In genomic region chr7:134481167-134481566, GRCh38 we compare ENCODE assay signal across 17 cellular contexts. TPM values are rescaled to one million over a fixed set of nuclear protein-coding genes. Genes with fewer than 3 reads are reported as not detected.
A peak's percentile ranks its signal among the peaks of the same experiment; 100 is the strongest.
DNase-seq lines count a peak whose midpoint lies in the region; ATAC-seq, FAIRE-seq and TF ChIP-seq lines count a peak whose summit lies in the region.
"Had no signal": no experiment of that assay in that cellular context is flagged by ENCODE, and none has a peak within 500 bp of the region (broad histone marks: within the 10 kb centered on the region; RNA-seq: fewer than 3 reads in every experiment).

No MANE protein-coding gene starts in this region.

- no peaks in the 10 kb centered on the region for H3K36me3 ChIP-seq in right atrium auricular region
- H3K36me3 ChIP-seq in PC-3 (ENCODE audit: low read depth, low read length), result no peaks in the 10 kb centered on the region
- H3K36me3 ChIP-seq: BLaER1, MG63 had no signal

- H3K79me2 ChIP-seq in PC-3 (ENCODE audit: low read length), result no peaks in the 10 kb centered on the region

- H3K27ac ChIP-seq in right atrium auricular region (peak overlapping the region in 1 of 2 donors; percentile 61), PC-3 (ENCODE audit: low read length) (no peak overlapping the region)
- H3K27ac ChIP-seq: BLaER1 had no signal

- BruUV-seq in PC-3 (replicated peaks; lab: Mats Ljungman, UMichigan), result no TSS peak

- peaks cover 3% of the 10 kb centered on the region for H3K27me3 Mint-ChIP-seq in activated CD4-positive, alpha-beta memory T cell treated with anti-CD3 and anti-CD28 coated beads, Interleukin-2, amount 10 ng/mL, durations not matched to agents 7 days and 5 days

- no peak for DNase-seq in left ventricle myocardium superior
- DNase-seq in right atrium auricular region (ENCODE audit: low spot score), result no peak
- no peak for DNase-seq in PC-3
- DNase-seq in myocyte (ENCODE audit: low read depth), result peak; percentile 59
- DNase-seq in activated CD4-positive, alpha-beta memory T cell treated with anti-CD3 and anti-CD28 coated beads, Interleukin-2, amount 10 ng/mL, durations not matched to agents 7 days and 5 days, result no peak
- DNase-seq in HTR-8/SVneo (ENCODE audit: insufficient read length, low spot score), result no peak
- DNase-seq: CD4-positive, alpha-beta memory T cell; DMS153; MG63; NCI-H1048; NCI-H1417 treated with DMSO at 0.1 percent for 48 hours; NCI-H187; T-helper 2 cell had no signal

- POLR2A ChIA-PET in PC-3 (lab: Charles Lee; ENCODE audit: unreplicated experiment), result no interaction called here
- POLR2A ChIA-PET in activated CD4-positive, alpha-beta memory T cell treated with anti-CD3 and anti-CD28 coated beads, Interleukin-2, amount 10 ng/mL, durations not matched to agents 7 days and 5 days (lab: Charles Lee), result no interaction called here

- TF ChIP-seq CTCF in right atrium auricular region (IDR thresholded peaks at IDR 0.05) (no peak), PC-3 (conservative IDR thresholded peaks at IDR 0.05; ENCODE audit: low read depth, low read length) (no peak)

- H3K9me3 Mint-ChIP-seq in activated CD4-positive, alpha-beta memory T cell treated with anti-CD3 and anti-CD28 coated beads, Interleukin-2, amount 10 ng/mL, durations not matched to agents 7 days and 5 days, result no peaks in the 10 kb centered on the region

- no peak overlapping the region for H3K9ac ChIP-seq in PC-3 (ENCODE audit: low read length)
- H3K9ac ChIP-seq: BLaER1 had no signal

- FAIRE-seq in HTR-8/SVneo (lab: Jason Lieb, UNC), result no peak
- FAIRE-seq: GM12891 had no signal

- H3K4me1 Mint-ChIP-seq in activated CD4-positive, alpha-beta memory T cell treated with anti-CD3 and anti-CD28 coated beads, Interleukin-2, amount 10 ng/mL, durations not matched to agents 7 days and 5 days, result no peaks in the 10 kb centered on the region
- H3K4me1 Mint-ChIP-seq: CD4-positive, alpha-beta memory T cell had no signal

- H3K4me3 ChIP-seq in right atrium auricular region (no peak overlapping the region), PC-3 (ENCODE audit: low read length) (no peak overlapping the region)
- H3K4me3 ChIP-seq: BLaER1, MG63 had no signal

- ATAC-seq in left ventricle myocardium superior (peak; percentile 43), PC-3 (no peak; the same call in 1 of the 2 replicates), GM21737 (IDR thresholded peaks at IDR 0.05; ENCODE audit: unreplicated experiment) (no peak)

- H3F3A ChIP-seq in PC-3 (ENCODE audit: low read length, unreplicated experiment), result no peaks in the 10 kb centered on the region

- H3K36me3 Mint-ChIP-seq in activated CD4-positive, alpha-beta memory T cell treated with anti-CD3 and anti-CD28 coated beads, Interleukin-2, amount 10 ng/mL, durations not matched to agents 7 days and 5 days (ENCODE audit: low read depth), result no peaks in the 10 kb centered on the region

- no peaks in the 10 kb centered on the region for H4K20me1 ChIP-seq in PC-3 (ENCODE audit: low read length)
- H4K20me1 ChIP-seq: BLaER1 had no signal

- peak overlapping the region; percentile 66 for H3K4me2 ChIP-seq in PC-3 (ENCODE audit: low read length)
- H3K4me2 ChIP-seq: BLaER1 had no signal

- H3K4me3 Mint-ChIP-seq in activated CD4-positive, alpha-beta memory T cell treated with anti-CD3 and anti-CD28 coated beads, Interleukin-2, amount 10 ng/mL, durations not matched to agents 7 days and 5 days, result no peak overlapping the region
- H3K4me3 Mint-ChIP-seq: CD4-positive, alpha-beta memory T cell had no signal

- CTCF ChIA-PET in PC-3 (lab: Charles Lee), result interaction anchor here (1.1 to 1.5 kb wide), 4 partner anchors 31 to 71 kb away, joined by 3 to 11 read pairs (median 6); no protein-coding TSS in a partner anchor
- CTCF ChIA-PET in activated CD4-positive, alpha-beta memory T cell treated with anti-CD3 and anti-CD28 coated beads, Interleukin-2, amount 10 ng/mL, durations not matched to agents 7 days and 5 days (lab: Charles Lee), result interaction anchor here (0.7 to 1.6 kb wide), 4 partner anchors 20 to 26 kb away, joined by 3 to 8 read pairs (median 4); no protein-coding TSS in a partner anchor

- H3K9me3 ChIP-seq in right atrium auricular region (no peaks in the 10 kb centered on the region), PC-3 (ENCODE audit: low read length) (no peaks in the 10 kb centered on the region)
- H3K9me3 ChIP-seq: MG63 had no signal

- H2AFZ ChIP-seq in PC-3 (ENCODE audit: low read length), result no peak overlapping the region

- H3K27ac Mint-ChIP-seq in activated CD4-positive, alpha-beta memory T cell treated with anti-CD3 and anti-CD28 coated beads, Interleukin-2, amount 10 ng/mL, durations not matched to agents 7 days and 5 days, result no peak overlapping the region
- H3K27ac Mint-ChIP-seq: CD4-positive, alpha-beta memory T cell had no signal

- peaks cover 0 to 11% of the 10 kb centered on the region in 2 donors for H3K4me1 ChIP-seq in right atrium auricular region
- H3K4me1 ChIP-seq in PC-3 (ENCODE audit: insufficient read depth, low read length), result peaks cover 16% of the 10 kb centered on the region
- H3K4me1 ChIP-seq: BLaER1 had no signal

- no peaks in the 10 kb centered on the region for H3K9me2 ChIP-seq in PC-3 (replicated peaks; ENCODE audit: low read length)

- H3K27me3 ChIP-seq in right atrium auricular region (no peaks in the 10 kb centered on the region), PC-3 (ENCODE audit: low read length) (no peaks in the 10 kb centered on the region)
- H3K27me3 ChIP-seq: BLaER1, MG63 had no signal

- intact Hi-C loops in left ventricle myocardium superior (cut with micrococcal nuclease), result no loop called here
- intact Hi-C loops in PC-3 (cut with micrococcal nuclease), result no loop called here

RNA-seq across cellular contexts. Expression of gene AKR1B1, which starts 22.3 kb away (rescaled TPM):
- total RNA-seq in left ventricle myocardium superior (230 TPM), right atrium auricular region (100 to 1,000 TPM in 1 of 2 donors, 10 to 100 TPM in 1; 69.1 to 261 TPM), PC-3 (2014; rRNA removed) (1.6 TPM in 1 of 2 replicates, not detected in the other), myocyte (151 and 157 TPM in 2 replicates)
- polyA plus RNA-seq in myocyte (2012), result 239 TPM
- 10 to 100 TPM; 89.5 to 89.9 TPM for total RNA-seq in activated CD4-positive, alpha-beta memory T cell treated with anti-CD3 and anti-CD28 coated beads, Interleukin-2, amount 10 ng/mL, durations not matched to agents 7 days and 5 days

RNA-seq across cellular contexts. Expression of gene AKR1B10, which starts 46.2 kb away (rescaled TPM):
- 0.45 TPM for total RNA-seq in left ventricle myocardium superior
- 1 to 10 TPM in 1 of 2 donors, under 1 TPM in 1; 0.51 to 1.0 TPM for total RNA-seq in right atrium auricular region
- total RNA-seq in PC-3 (2014; rRNA removed), result 8.3 and 8.8 TPM in 2 replicates
- total RNA-seq in myocyte, result 2.7 and 3.2 TPM in 2 replicates
- 0.91 TPM for polyA plus RNA-seq in myocyte (2012)
- not detected for total RNA-seq in activated CD4-positive, alpha-beta memory T cell treated with anti-CD3 and anti-CD28 coated beads, Interleukin-2, amount 10 ng/mL, durations not matched to agents 7 days and 5 days
- total RNA-seq: CD4-positive, alpha-beta memory T cell; G401 had no signal
- polyA plus RNA-seq: CD4-positive, alpha-beta memory T cell had no signal

Comparison
In these comparisons a context has a peak if more than half of its experiments do, and no peak if none do; other contexts are left out.
1. RNA of gene AKR1B1, which starts 22.3 kb away (total RNA-seq): 69.1 to 261 TPM in right atrium auricular region, 230 TPM in left ventricle myocardium superior (single experiment), 151 to 157 TPM in myocyte and 89.5 to 89.9 TPM in activated CD4-positive, alpha-beta memory T cell treated with anti-CD3 and anti-CD28 coated beads, Interleukin-2, amount 10 ng/mL, durations not matched to agents 7 days and 5 days; 1.6 TPM in PC-3; every median in the first group is over 10 times any median in the second.